In genomic region chrX:38560776-38561125, GRCh38 we compare ENCODE assay signal across 9 cellular contexts. TPM values are rescaled to one million over a fixed set of nuclear protein-coding genes. Genes with fewer than 3 reads are reported as not detected.
A peak's percentile ranks its signal among the peaks of the same experiment; 100 is the strongest.
DNase-seq lines count a peak whose midpoint lies in the region; ATAC-seq lines count a peak whose summit lies in the region.
"Had no signal": no experiment of that assay in that cellular context is flagged by ENCODE, and none has a peak within 500 bp of the region (broad histone marks: within the 10 kb centered on the region; RNA-seq: fewer than 3 reads in every experiment).

No MANE protein-coding gene starts in this region.

- no peaks in the 10 kb centered on the region for H3K36me3 ChIP-seq in iPS-18a (ENCODE audit: control insufficient read depth, low read depth, low read length)
- no peaks in the 10 kb centered on the region for H3K36me3 ChIP-seq in stomach smooth muscle (ENCODE audit: control insufficient read depth in 2 of 2, insufficient read depth in 2 of 2, low read length in 2 of 2)

- no peaks in the 10 kb centered on the region for H3K36me3 Mint-ChIP-seq in T-helper 1 cell treated with Interleukin-12 subunit alpha and Interleukin-12 subunit beta and Interleukin-4 antibody, amounts not matched to agents 30 μg/mL and 1 μg/mL, for 36 hours (ENCODE audit: low read depth)
- no peaks in the 10 kb centered on the region for H3K36me3 Mint-ChIP-seq in activated CD4-positive, alpha-beta memory T cell treated with anti-CD3 and anti-CD28 coated beads for 36 hours

- CTCF ChIA-PET in activated CD4-positive, alpha-beta memory T cell treated with anti-CD3 and anti-CD28 coated beads for 36 hours (lab: Charles Lee) = no interaction called here

- intact Hi-C loops in activated CD4-positive, alpha-beta memory T cell treated with anti-CD3 and anti-CD28 coated beads for 36 hours (cut with micrococcal nuclease) = no loop called here

- peaks cover 21% of the 10 kb centered on the region for H3K27me3 Mint-ChIP-seq in T-helper 1 cell treated with Interleukin-12 subunit alpha and Interleukin-12 subunit beta and Interleukin-4 antibody, amounts not matched to agents 30 μg/mL and 1 μg/mL, for 36 hours (ENCODE audit: low read depth)
- H3K27me3 Mint-ChIP-seq in activated CD4-positive, alpha-beta memory T cell treated with anti-CD3 and anti-CD28 coated beads for 36 hours = no peaks in the 10 kb centered on the region

- ATAC-seq in GM18907 (IDR thresholded peaks at IDR 0.05; ENCODE audit: unreplicated experiment) = no peak

- H3K27me3 ChIP-seq in iPS-18a (ENCODE audit: control insufficient read depth, insufficient read depth, low read length) (peaks cover 18% of the 10 kb centered on the region), stomach smooth muscle (ENCODE audit: control insufficient read depth in 1 of 2, insufficient read depth in 2 of 2, low read length in 2 of 2) (peaks cover 0 to 6% of the 10 kb centered on the region in 2 donors)

- H3K9ac ChIP-seq in iPS-18a (ENCODE audit: low read length) = peak overlapping the region; percentile 46
- H3K9ac ChIP-seq in stomach smooth muscle (ENCODE audit: low read length in 2 of 2) = peak overlapping the region; percentile 51 to 62

- peaks cover 2% of the 10 kb centered on the region for H3K4me1 Mint-ChIP-seq in T-helper 1 cell treated with Interleukin-12 subunit alpha and Interleukin-12 subunit beta and Interleukin-4 antibody, amounts not matched to agents 30 μg/mL and 1 μg/mL, for 36 hours (ENCODE audit: low read depth)
- H3K4me1 Mint-ChIP-seq in activated CD4-positive, alpha-beta memory T cell treated with anti-CD3 and anti-CD28 coated beads for 36 hours (ENCODE audit: low read depth) = peaks cover 2% of the 10 kb centered on the region

- H3K4me3 ChIP-seq in iPS-18a (ENCODE audit: low read length) = peak overlapping the region; percentile 45
- peak overlapping the region; percentile 62 to 71 for H3K4me3 ChIP-seq in stomach smooth muscle (ENCODE audit: low read length in 2 of 2)

- H3K27ac Mint-ChIP-seq in T-helper 1 cell treated with Interleukin-12 subunit alpha and Interleukin-12 subunit beta and Interleukin-4 antibody, amounts not matched to agents 30 μg/mL and 1 μg/mL, for 36 hours = no peak overlapping the region
- no peak overlapping the region for H3K27ac Mint-ChIP-seq in activated CD4-positive, alpha-beta memory T cell treated with anti-CD3 and anti-CD28 coated beads for 36 hours

- H3K27ac ChIP-seq in iPS-18a (ENCODE audit: low read length) (no peak overlapping the region), stomach smooth muscle (ENCODE audit: low read length) (no peak overlapping the region)

- no peaks in the 10 kb centered on the region for H3K9me3 Mint-ChIP-seq in T-helper 1 cell treated with Interleukin-12 subunit alpha and Interleukin-12 subunit beta and Interleukin-4 antibody, amounts not matched to agents 30 μg/mL and 1 μg/mL, for 36 hours
- H3K9me3 Mint-ChIP-seq in activated CD4-positive, alpha-beta memory T cell treated with anti-CD3 and anti-CD28 coated beads for 36 hours = no peaks in the 10 kb centered on the region

- no peaks in the 10 kb centered on the region for H3K4me1 ChIP-seq in iPS-18a (ENCODE audit: control insufficient read depth, low read depth, low read length)
- peaks cover 7% of the 10 kb centered on the region for H3K4me1 ChIP-seq in stomach smooth muscle (ENCODE audit: control insufficient read depth, insufficient read depth, low read length)

- DNase-seq in T-helper 1 cell (no peak), GM03348 (ENCODE audit: low spot score) (no peak), hepatic stellate cell (ENCODE audit: low spot score) (no peak)
- no peak for DNase-seq in activated CD4-positive, alpha-beta memory T cell treated with anti-CD3 and anti-CD28 coated beads for 36 hours
- DNase-seq: AML-193 had no signal

- H3K4me3 Mint-ChIP-seq in T-helper 1 cell treated with Interleukin-12 subunit alpha and Interleukin-12 subunit beta and Interleukin-4 antibody, amounts not matched to agents 30 μg/mL and 1 μg/mL, for 36 hours = peak overlapping the region; percentile 59
- peak overlapping the region; percentile 54 for H3K4me3 Mint-ChIP-seq in activated CD4-positive, alpha-beta memory T cell treated with anti-CD3 and anti-CD28 coated beads for 36 hours

- POLR2A ChIA-PET in activated CD4-positive, alpha-beta memory T cell treated with anti-CD3 and anti-CD28 coated beads for 36 hours (lab: Charles Lee) = no interaction called here

- H3K9me3 ChIP-seq in iPS-18a (ENCODE audit: control insufficient read depth, low read depth, low read length) (peaks cover 15% of the 10 kb centered on the region), stomach smooth muscle (ENCODE audit: control insufficient read depth in 2 of 2, low read length in 2 of 2) (peaks cover 0 to 3% of the 10 kb centered on the region in 2 donors)

RNA-seq across cellular contexts. Expression of gene TSPAN7, which starts 0.6 kb away (rescaled TPM):
- under 1 TPM; 0.69 to 0.73 TPM for total RNA-seq in activated CD4-positive, alpha-beta memory T cell treated with anti-CD3 and anti-CD28 coated beads for 36 hours
